ENCODE assay signal across 8 cellular contexts in the genomic region with DNA sequence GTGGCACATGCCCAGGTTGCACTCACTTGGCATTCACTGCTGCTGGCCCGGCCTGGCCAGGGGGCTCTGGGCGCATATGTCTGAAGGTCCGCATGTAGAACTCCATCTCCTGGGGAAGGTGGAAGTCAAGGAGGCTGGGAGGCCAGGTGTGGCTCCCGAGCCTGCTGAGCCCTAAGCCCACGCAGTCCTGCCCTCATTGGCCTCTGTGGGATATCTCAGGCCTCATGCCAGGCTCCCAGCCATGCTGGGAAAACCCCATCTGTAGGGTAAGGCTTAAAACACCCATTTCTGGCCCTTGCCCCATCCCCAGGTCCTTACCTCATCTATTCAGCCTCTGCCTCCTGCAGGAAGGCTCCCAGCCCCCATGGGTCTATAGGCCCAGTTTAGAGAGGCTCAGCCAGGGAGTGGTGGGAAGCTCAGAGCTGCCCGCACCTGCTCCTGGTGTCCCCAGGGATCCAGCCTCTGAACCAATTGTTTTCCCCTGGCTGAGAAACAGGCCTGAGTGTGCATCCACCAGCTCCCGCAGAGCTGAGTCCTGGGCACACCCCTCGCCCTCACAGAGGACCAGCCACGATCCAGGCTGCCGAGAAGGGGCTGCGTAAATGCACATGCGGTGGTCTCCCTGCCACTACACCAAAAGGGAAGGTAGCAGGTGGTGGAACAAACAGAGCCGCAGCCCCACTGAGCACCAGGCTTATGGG. TPM values are rescaled to one million over a fixed set of nuclear protein-coding genes. Genes with fewer than 3 reads are reported as not detected.
DNase-seq lines count a peak whose midpoint lies in the region; TF ChIP-seq lines count a peak whose summit lies in the region.
"Had no signal": no experiment of that assay in that cellular context is flagged by ENCODE, and none has a peak within 500 bp of the region (broad histone marks: within the 10 kb centered on the region; RNA-seq: fewer than 3 reads in every experiment).

No MANE protein-coding gene starts in this region.

- TF ChIP-seq CTCF in hepatocyte (IDR thresholded peaks at IDR 0.05; ENCODE audit: poor library complexity): no peak

- H3K9ac ChIP-seq in Karpas-422 (ENCODE audit: low read length): no peak overlapping the region

- H3K9me2 ChIP-seq in hepatocyte (replicated peaks; ENCODE audit: insufficient read depth) (no peaks in the 10 kb centered on the region), Karpas-422 (replicated peaks; ENCODE audit: insufficient read depth, low read length) (no peaks in the 10 kb centered on the region)

- H3K4me1 ChIP-seq in hepatocyte (ENCODE audit: insufficient read depth) (peaks cover 24% of the 10 kb centered on the region), Karpas-422 (ENCODE audit: low read length) (peaks cover 13% of the 10 kb centered on the region)

- H4K20me1 ChIP-seq in hepatocyte (ENCODE audit: insufficient read depth, poor library complexity, severe bottlenecking) (no peaks in the 10 kb centered on the region), Karpas-422 (ENCODE audit: insufficient read depth, low read depth, low read length) (no peaks in the 10 kb centered on the region)

- H3K79me2 ChIP-seq in hepatocyte: no peaks in the 10 kb centered on the region
- no peaks in the 10 kb centered on the region for H3K79me2 ChIP-seq in Karpas-422 (ENCODE audit: low read length)

- no peak overlapping the region for H2AFZ ChIP-seq in hepatocyte
- no peak overlapping the region for H2AFZ ChIP-seq in Karpas-422 (ENCODE audit: low read length)

- H3K9me3 ChIP-seq in MG63 (no peaks in the 10 kb centered on the region), hepatocyte (ENCODE audit: low read depth) (no peaks in the 10 kb centered on the region), Karpas-422 (ENCODE audit: low read length) (no peaks in the 10 kb centered on the region)
- H3K9me3 ChIP-seq: right lobe of liver had no signal

- H3K27ac ChIP-seq in hepatocyte: no peak overlapping the region
- H3K27ac ChIP-seq in temporal lobe (ENCODE audit: low read depth, low read length): peak overlapping the region; percentile 46
- no peak overlapping the region for H3K27ac ChIP-seq in Karpas-422 (ENCODE audit: low read length)
- H3K27ac ChIP-seq: right lobe of liver had no signal

- 86% methylated on average over 12 of the region's 13 CpGs for whole genome bisulfite sequencing in hepatocyte (ENCODE audit: low lambda C conversion rate, missing lambda C conversion rate)

- H3K4me3 ChIP-seq in MG63 (no peak overlapping the region), hepatocyte (no peak overlapping the region), Karpas-422 (ENCODE audit: low read length) (no peak overlapping the region)
- H3K4me3 ChIP-seq: right lobe of liver had no signal

- H3K36me3 ChIP-seq in MG63 (no peaks in the 10 kb centered on the region), hepatocyte (replicated peaks; ENCODE audit: insufficient read depth, low read depth) (no peaks in the 10 kb centered on the region), Karpas-422 (ENCODE audit: insufficient read depth, low read length) (no peaks in the 10 kb centered on the region)
- H3K36me3 ChIP-seq: right lobe of liver had no signal

- peak; percentile 64 for DNase-seq in MG63
- DNase-seq in NCI-H82 treated with DMSO at 0.1 percent for 48 hours (lab: John Stamatoyannopoulos, UW; ENCODE audit: unreplicated experiment): peak; percentile 55
- DNase-seq in hepatocyte (ENCODE audit: low spot score): no peak
- no peak for DNase-seq in nucleus accumbens (lab: John Stamatoyannopoulos, UW)
- no peak for DNase-seq in Karpas-422
- DNase-seq in NAMALWA (ENCODE audit: low spot score): no peak

- no peaks in the 10 kb centered on the region for H3K27me3 ChIP-seq in MG63
- peaks cover 29% of the 10 kb centered on the region for H3K27me3 ChIP-seq in hepatocyte
- H3K27me3 ChIP-seq in Karpas-422 (ENCODE audit: low read length): no peaks in the 10 kb centered on the region
- H3K27me3 ChIP-seq: right lobe of liver had no signal

- H3K4me2 ChIP-seq in hepatocyte: peak overlapping the region; percentile 50
- H3K4me2 ChIP-seq in Karpas-422 (ENCODE audit: low read depth, low read length, poor library complexity, severe bottlenecking): no peak overlapping the region

RNA-seq across cellular contexts. Expression of a gene that starts 2.3 kb away (rescaled TPM):
- not detected in 2 replicates for total RNA-seq in MG63 (2014; rRNA removed; shearing (Covaris generic); ENCODE audit: low replicate concordance)
- 0.88 and 3.2 TPM in 2 replicates for total RNA-seq in hepatocyte
- 13.4 and 20.1 TPM in 2 replicates for polyA plus RNA-seq in hepatocyte
- total RNA-seq in temporal lobe: 4.4 TPM
- total RNA-seq in Karpas-422 (2014; rRNA removed; shearing (Covaris generic); ENCODE audit: low replicate concordance): not detected in 2 replicates

RNA-seq across cellular contexts. Expression of a gene that starts 20.7 kb away (rescaled TPM):
- total RNA-seq in MG63 (2014; rRNA removed; shearing (Covaris generic); ENCODE audit: low replicate concordance): 2.3 TPM in 1 of 2 replicates, not detected in the other
- total RNA-seq in hepatocyte: 1.9 and 5.9 TPM in 2 replicates
- 10.0 and 10.6 TPM in 2 replicates for polyA plus RNA-seq in hepatocyte
- total RNA-seq in temporal lobe: 2.7 TPM
- 0.11 TPM in 1 of 2 replicates, not detected in the other for total RNA-seq in Karpas-422 (2014; rRNA removed; shearing (Covaris generic); ENCODE audit: low replicate concordance)

RNA-seq across cellular contexts. Expression of a gene that starts 35.3 kb away (rescaled TPM):
- not detected in 2 replicates for total RNA-seq in MG63 (2014; rRNA removed; shearing (Covaris generic); ENCODE audit: low replicate concordance)
- total RNA-seq in hepatocyte (0.93 and 1.6 TPM in 2 replicates), temporal lobe (not detected)
- 2.3 and 4.2 TPM in 2 replicates for polyA plus RNA-seq in hepatocyte
- total RNA-seq in Karpas-422 (2014; rRNA removed; shearing (Covaris generic); ENCODE audit: low replicate concordance): not detected in 2 replicates

Comparison
In these comparisons a context has a peak if more than half of its experiments do, and no peak if none do; other contexts are left out.
1. DNase-seq: peak in MG63 (single experiment) and NCI-H82 treated with DMSO at 0.1 percent for 48 hours (single experiment); none in hepatocyte (single experiment), nucleus accumbens (0 of 56), Karpas-422 (single experiment) and NAMALWA (single experiment).